ENCODE assay signal across 9 cellular contexts in genomic region chr19:15292847-15293582, GRCh38. TPM values are rescaled to one million over a fixed set of nuclear protein-coding genes. Genes with fewer than 3 reads are reported as not detected.
A peak's percentile ranks its signal among the peaks of the same experiment; 100 is the strongest.
DNase-seq lines count a peak whose midpoint lies in the region; ATAC-seq and TF ChIP-seq lines count a peak whose summit lies in the region.
"Had no signal": no experiment of that assay in that cellular context is flagged by ENCODE, and none has a peak within 500 bp of the region (broad histone marks: within the 10 kb centered on the region; RNA-seq: fewer than 3 reads in every experiment).

No MANE protein-coding gene starts in this region.

- no peaks in the 10 kb centered on the region for H3K36me3 ChIP-seq in KMS-11 (ENCODE audit: insufficient read depth)
- H3K36me3 ChIP-seq in ascending aorta = no peaks in the 10 kb centered on the region
- peaks cover 0 to 7% (median 0%) of the 10 kb centered on the region in 3 experiments for H3K36me3 ChIP-seq in naive thymus-derived CD4-positive, alpha-beta T cell (ENCODE audit: control insufficient read depth in 2 of 3, insufficient read depth in 3 of 3, low read length in 3 of 3)
- H3K36me3 ChIP-seq: vagina had no signal

- H4K20me1 ChIP-seq in KMS-11 (ENCODE audit: insufficient read depth) = peaks cover 88% of the 10 kb centered on the region

- POLR2A ChIA-PET in naive thymus-derived CD4-positive, alpha-beta T cell (lab: Charles Lee) = interaction anchor here (0.7 to 1.6 kb wide), 3 partner anchors 10 to 86 kb away, joined by 3 to 7 read pairs (median 3); partner anchors contain the start of gene AKAP8

- peaks cover 67 to 100% (median 99%) of the 10 kb centered on the region in 7 donors for H3K4me1 Mint-ChIP-seq in naive thymus-derived CD4-positive, alpha-beta T cell

- DNase-seq in DMS 273 treated with DMSO at 0.1 percent for 48 hours (lab: John Stamatoyannopoulos, UW) (peak; percentile 50), ascending aorta (ENCODE audit: low spot score in 2 of 2) (no peak), HT-29 (ENCODE audit: low spot score) (no peak), D341Med (ENCODE audit: low spot score) (no peak), NCI-H128 (lab: John Stamatoyannopoulos, UW; ENCODE audit: unreplicated experiment) (no peak)
- DNase-seq in naive thymus-derived CD4-positive, alpha-beta T cell = peak in 4 of 9 donors; percentile 23 to 36 (median 30)

- peaks cover 97% of the 10 kb centered on the region for H3K4me1 ChIP-seq in KMS-11 (ENCODE audit: low read depth, poor library complexity, severe bottlenecking)
- peaks cover 31 to 92% of the 10 kb centered on the region in 2 donors for H3K4me1 ChIP-seq in ascending aorta
- H3K4me1 ChIP-seq in naive thymus-derived CD4-positive, alpha-beta T cell (ENCODE audit: control insufficient read depth in 2 of 2, insufficient read depth in 2 of 2, low read length in 2 of 2) = peaks cover 90 to 91% of the 10 kb centered on the region in 2 donors

- H3K27me3 ChIP-seq in KMS-11 (ENCODE audit: insufficient read depth, low read depth) (no peaks in the 10 kb centered on the region), ascending aorta (no peaks in the 10 kb centered on the region)
- no peaks in the 10 kb centered on the region for H3K27me3 ChIP-seq in naive thymus-derived CD4-positive, alpha-beta T cell (ENCODE audit: control insufficient read depth in 2 of 2, insufficient read depth in 2 of 2, low read length in 2 of 2)
- H3K27me3 ChIP-seq: vagina had no signal

- peak overlapping the region in 8 of 9 donors; percentile 49 to 93 (median 84) for H3K27ac Mint-ChIP-seq in naive thymus-derived CD4-positive, alpha-beta T cell

- CTCF ChIA-PET in naive thymus-derived CD4-positive, alpha-beta T cell (lab: Charles Lee) = interaction anchor here (0.6 kb wide), 2 partner anchors 14 to 19 kb away, joined by 3 read pairs; no protein-coding TSS in a partner anchor

- H3K27me3 Mint-ChIP-seq in naive thymus-derived CD4-positive, alpha-beta T cell = no peaks in the 10 kb centered on the region

- H3K9ac ChIP-seq in KMS-11 = no peak overlapping the region

- no peak overlapping the region for H2AFZ ChIP-seq in KMS-11 (ENCODE audit: low read depth)

- ATAC-seq in naive thymus-derived CD4-positive, alpha-beta T cell = peak; percentile 45
- ATAC-seq in GM21619 (IDR thresholded peaks at IDR 0.05; ENCODE audit: unreplicated experiment) = no peak

- H3K4me2 ChIP-seq in KMS-11 = peak overlapping the region; percentile 50

- no peaks in the 10 kb centered on the region for H3K9me3 ChIP-seq in ascending aorta
- no peaks in the 10 kb centered on the region for H3K9me3 ChIP-seq in naive thymus-derived CD4-positive, alpha-beta T cell (ENCODE audit: control insufficient read depth in 2 of 3, low read length in 3 of 3)
- H3K9me3 ChIP-seq: vagina had no signal

- no peaks in the 10 kb centered on the region for H3K9me3 Mint-ChIP-seq in naive thymus-derived CD4-positive, alpha-beta T cell

- H3K4me3 ChIP-seq in KMS-11 (IDR thresholded peaks at IDR 0.05; ENCODE audit: insufficient read depth, low read depth, low read length) (no peak overlapping the region), ascending aorta (peak overlapping the region in 1 of 2 donors; percentile 17)
- H3K4me3 ChIP-seq in naive thymus-derived CD4-positive, alpha-beta T cell (ENCODE audit: low read length) = peak overlapping the region; percentile 15
- H3K4me3 ChIP-seq: vagina had no signal

- intact Hi-C loops in ascending aorta (cut with DNase I) = no loop called here
- intact Hi-C loops in naive thymus-derived CD4-positive, alpha-beta T cell (cut with micrococcal nuclease) = loop anchor here in 1 of 2 donors (1.0 to 2.0 kb wide), 2 partner anchors 9 to 38 kb away; no protein-coding TSS in a partner anchor

- H3K27ac ChIP-seq in KMS-11 (peak overlapping the region; percentile 70), ascending aorta (peak overlapping the region; percentile 15 to 29)
- peak overlapping the region; percentile 29 for H3K27ac ChIP-seq in naive thymus-derived CD4-positive, alpha-beta T cell (ENCODE audit: low read depth, low read length)

- TF ChIP-seq CTCF in KMS-11 (conservative IDR thresholded peaks at IDR 0.05; ENCODE audit: low read depth, low read length) (no peak), ascending aorta (IDR thresholded peaks at IDR 0.05) (no peak)

- H3K36me3 Mint-ChIP-seq in naive thymus-derived CD4-positive, alpha-beta T cell = peaks cover 3 to 12% (median 4%) of the 10 kb centered on the region in 5 donors

- H3K4me3 Mint-ChIP-seq in naive thymus-derived CD4-positive, alpha-beta T cell = peak overlapping the region; percentile 71 to 87 (median 80)

- H3K79me2 ChIP-seq in KMS-11 (ENCODE audit: insufficient read depth, low read depth) = peaks cover 99% of the 10 kb centered on the region

RNA-seq across cellular contexts. Expression of gene BRD4, which starts 39.3 kb away (rescaled TPM):
- total RNA-seq in ascending aorta = 55.3 TPM
- total RNA-seq in naive thymus-derived CD4-positive, alpha-beta T cell = 100 to 1,000 TPM; 104 to 168 (median 128) TPM
- polyA plus RNA-seq in naive thymus-derived CD4-positive, alpha-beta T cell = 10 to 100 TPM; 10.5 to 19.8 TPM
- total RNA-seq in HT-29 (2014; rRNA removed; shearing (Covaris generic)) = 20.1 and 20.3 TPM in 2 replicates
